In genomic region chr14:77039285-77040058, GRCh38 we compare ENCODE assay signal across 8 cellular contexts. TPM values are rescaled to one million over a fixed set of nuclear protein-coding genes. Genes with fewer than 3 reads are reported as not detected.
DNase-seq lines count a peak whose midpoint lies in the region; ATAC-seq and TF ChIP-seq lines count a peak whose summit lies in the region.

No MANE protein-coding gene starts in this region.

- DNase-seq in ACHN (peak; percentile 26), NCI-H2196 treated with DMSO at 0.1 percent for 48 hours (lab: John Stamatoyannopoulos, UW; ENCODE audit: unreplicated experiment) (peak; percentile 69), MCF 10A (ENCODE audit: unreplicated experiment) (no peak), medulla oblongata (ENCODE audit: extremely low spot score) (peak; percentile 78), vagina (ENCODE audit: extremely low spot score in 2 of 2) (no peak)

- in situ Hi-C loops in ACHN (cut with HindIII; ENCODE audit: low pct_ligation_motif_present, low pct_unique_long_range_greater_than_20kb, low sequenced_read_pairs): no loop called here

- intact Hi-C loops in MCF 10A (cut with micrococcal nuclease) (loop anchor here (1.0 kb wide), 1 partner anchor 11 kb away; the partner anchor contains the start of gene IRF2BPL), vagina (cut with DNase I) (loop anchor here (5.0 kb wide), 1 partner anchor 122 kb away; no protein-coding TSS in a partner anchor)

- no peaks in the 10 kb centered on the region for H3K9me3 Mint-ChIP-seq in MCF 10A (ENCODE audit: unreplicated experiment)

- peak overlapping the region; percentile 82 for H3K27ac Mint-ChIP-seq in MCF 10A (ENCODE audit: low read depth, unreplicated experiment)

- H3K36me3 ChIP-seq in vagina: no peaks in the 10 kb centered on the region

- CTCF ChIA-PET in MCF 10A (lab: Yijun Ruan, JAX): interaction anchor here (0.6 to 1.6 kb wide), 10 partner anchors 9 to 164 kb away, joined by 3 to 7 read pairs (median 4); no protein-coding TSS in a partner anchor

- POLR2A ChIA-PET in MCF 10A (lab: Yijun Ruan, JAX): interaction anchor here (0.6 to 10.0 kb wide), 14 partner anchors 10 to 154 kb away, joined by 3 to 721 read pairs (median 3); partner anchors contain the start of gene IRF2BPL

- H3K27me3 ChIP-seq in vagina: no peaks in the 10 kb centered on the region

- H3K4me1 ChIP-seq in vagina: peaks cover 92% of the 10 kb centered on the region

- TF ChIP-seq CTCF in MCF 10A (IDR thresholded peaks at IDR 0.05; ENCODE audit: unreplicated experiment) (no peak), vagina (IDR thresholded peaks at IDR 0.05) (no peak)

- H3K4me3 Mint-ChIP-seq in MCF 10A (ENCODE audit: unreplicated experiment): peak overlapping the region; percentile 54

- peak overlapping the region; percentile 98 for H3K27ac ChIP-seq in vagina

- H3K4me1 Mint-ChIP-seq in MCF 10A (ENCODE audit: insufficient read depth, unreplicated experiment): peaks cover 52% of the 10 kb centered on the region

- no peaks in the 10 kb centered on the region for H3K9me3 ChIP-seq in vagina

- no TSS peak for BruUV-seq in MCF 10A (replicated peaks; lab: Mats Ljungman, UMichigan)

- no peaks in the 10 kb centered on the region for H3K27me3 Mint-ChIP-seq in MCF 10A (ENCODE audit: insufficient read depth, unreplicated experiment)

- H3K36me3 Mint-ChIP-seq in MCF 10A (ENCODE audit: insufficient read depth, unreplicated experiment): no peaks in the 10 kb centered on the region

- peak overlapping the region; percentile 30 to 34 for H3K4me3 ChIP-seq in vagina

- peak; percentile 2 for ATAC-seq in GM18870 (IDR thresholded peaks at IDR 0.05; ENCODE audit: unreplicated experiment)
- ATAC-seq in GM19463 (IDR thresholded peaks at IDR 0.05; ENCODE audit: unreplicated experiment): no peak
- no peak for ATAC-seq in HG03378 (IDR thresholded peaks at IDR 0.05; ENCODE audit: unreplicated experiment)

- TF ChIP-seq POLR2A in vagina (IDR thresholded peaks at IDR 0.05): no peak

RNA-seq across cellular contexts. Expression of gene IRF2BPL, which starts 11.0 kb away (rescaled TPM):
- total RNA-seq in MCF 10A (2022): 22.1 and 26.0 TPM in 2 replicates
- 51.1 TPM for total RNA-seq in vagina

RNA-seq across cellular contexts. Expression of gene CIPC, which starts 58.6 kb away (rescaled TPM):
- 9.7 and 11.4 TPM in 2 replicates for total RNA-seq in MCF 10A (2022)
- total RNA-seq in vagina: 43.2 TPM

Comparison
In these comparisons a context has a peak if more than half of its experiments do, and no peak if none do; other contexts are left out.
1. DNase-seq: peak in ACHN (single experiment), NCI-H2196 treated with DMSO at 0.1 percent for 48 hours (single experiment) and medulla oblongata (single experiment); none in MCF 10A (single experiment) and vagina (0 of 2).